In the genomic region with DNA sequence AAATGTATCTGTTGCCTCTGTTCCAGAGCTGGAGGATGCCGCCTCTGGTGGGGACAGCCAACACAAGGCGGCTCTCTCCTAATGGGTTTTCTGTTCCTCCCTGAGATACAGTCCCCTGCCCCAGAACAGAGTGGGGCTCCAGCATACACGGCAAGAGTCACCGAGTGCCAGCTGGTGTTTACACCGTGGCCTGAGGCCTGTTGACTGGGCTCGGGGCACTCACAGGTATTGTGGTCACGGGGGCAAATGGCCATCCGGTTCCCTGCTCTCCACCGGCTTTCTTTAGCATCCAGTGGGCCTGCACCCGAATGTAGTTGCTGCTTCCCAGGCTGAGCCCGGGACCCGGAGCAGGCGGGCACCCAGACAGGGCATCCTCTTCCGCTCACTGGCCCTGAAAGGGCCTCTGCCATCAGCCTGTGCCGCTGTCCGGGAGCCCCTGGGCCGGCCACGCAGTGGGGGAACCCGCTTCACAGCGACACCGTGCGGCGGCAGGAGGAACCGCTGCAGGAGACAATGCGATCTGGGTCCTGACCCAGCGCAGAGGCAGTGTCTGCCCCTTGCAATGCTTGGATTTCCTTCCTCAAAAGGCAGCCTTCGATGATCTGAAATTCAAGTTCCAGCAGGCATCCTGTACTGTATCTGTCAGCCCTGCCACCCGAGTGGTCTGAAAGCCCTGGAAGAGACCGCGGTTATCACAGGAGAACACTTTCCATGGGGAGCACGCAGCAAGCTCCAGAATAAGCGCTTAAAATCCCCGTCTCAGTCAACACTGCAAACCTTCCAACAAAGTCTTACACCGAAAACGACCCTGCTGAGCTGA, we compare ENCODE assay signal across 8 cellular contexts. TPM values are rescaled to one million over a fixed set of nuclear protein-coding genes. Genes with fewer than 3 reads are reported as not detected.
DNase-seq lines count a peak whose midpoint lies in the region; ATAC-seq and TF ChIP-seq lines count a peak whose summit lies in the region.

No MANE protein-coding gene starts in this region.

- H3K36me3 Mint-ChIP-seq in memory B cell = no peaks in the 10 kb centered on the region

- ATAC-seq in memory B cell (ENCODE audit: low read depth) (peak; percentile 92), GM19463 (IDR thresholded peaks at IDR 0.05; ENCODE audit: unreplicated experiment) (no peak)

- H3K4me1 Mint-ChIP-seq in memory B cell = peaks cover 8% of the 10 kb centered on the region

- H3K4me2 ChIP-seq in MM.1S (ENCODE audit: low read depth, low read length) = no peak overlapping the region

- H3K9me3 Mint-ChIP-seq in memory B cell = no peaks in the 10 kb centered on the region

- peak; percentile 87 for DNase-seq in GM03348 (ENCODE audit: low spot score)
- peak; percentile 32 for DNase-seq in MM.1S
- peak; percentile 46 for DNase-seq in activated CD4-positive, alpha-beta T cell treated with anti-CD3 and anti-CD28 coated beads, Interleukin-2, amount 50 U/mL, for 4 hours
- DNase-seq in dermis blood vessel endothelial cell = peak; percentile 67
- peak; percentile 69 to 84 for DNase-seq in memory B cell (ENCODE audit: low spot score in 2 of 2)
- peak; percentile 34 for DNase-seq in stimulated activated CD8-positive, alpha-beta memory T cell treated with anti-CD3 and anti-CD28 coated beads, Interleukin-4, amount 100 ng/mL, for 24 hours (ENCODE audit: low read depth)
- no peak for DNase-seq in kidney glomerular epithelial cell (lab: John Stamatoyannopoulos, UW)

- H3K27ac Mint-ChIP-seq in memory B cell = no peak overlapping the region

- H3F3A ChIP-seq in MM.1S (ENCODE audit: insufficient read depth, low read length) = no peaks in the 10 kb centered on the region

- no peak overlapping the region for H2AFZ ChIP-seq in MM.1S (ENCODE audit: low read length)

- H3K9me2 ChIP-seq in MM.1S (replicated peaks; ENCODE audit: insufficient read depth, low read length) = no peaks in the 10 kb centered on the region

- TF ChIP-seq CTCF in MM.1S (IDR thresholded peaks at IDR 0.05; ENCODE audit: low read length) = peak; percentile 94

- H3K27me3 Mint-ChIP-seq in memory B cell = peaks cover 15% of the 10 kb centered on the region

- H3K36me3 ChIP-seq in MM.1S (replicated peaks; ENCODE audit: insufficient read depth, low read length) = no peaks in the 10 kb centered on the region

- no peak overlapping the region for H3K9ac ChIP-seq in MM.1S (ENCODE audit: low read length)

- H3K4me3 ChIP-seq in MM.1S (ENCODE audit: low read length) = no peak overlapping the region

- H3K4me3 Mint-ChIP-seq in memory B cell = peak overlapping the region; percentile 55

- H3K9me3 ChIP-seq in MM.1S (replicated peaks; ENCODE audit: insufficient read depth, low read length) = no peaks in the 10 kb centered on the region

- H4K20me1 ChIP-seq in MM.1S (ENCODE audit: insufficient read depth, low read length) = no peaks in the 10 kb centered on the region

- peaks cover 95% of the 10 kb centered on the region for H3K27me3 ChIP-seq in MM.1S (replicated peaks; ENCODE audit: insufficient read depth, low read length)

- H3K79me2 ChIP-seq in MM.1S (ENCODE audit: low read length) = no peaks in the 10 kb centered on the region

- H3K4me1 ChIP-seq in MM.1S (ENCODE audit: low read length) = peaks cover 6% of the 10 kb centered on the region; the same call in 1 of the 2 replicates

- H3K27ac ChIP-seq in MM.1S (ENCODE audit: low read length) = no peak overlapping the region

RNA-seq across cellular contexts. Expression of a gene that starts 0.9 kb away (rescaled TPM):
- not detected in 2 replicates for total RNA-seq in dermis blood vessel endothelial cell

RNA-seq across cellular contexts. Expression of a gene that starts 6.8 kb away (rescaled TPM):
- total RNA-seq in dermis blood vessel endothelial cell = not detected in 2 replicates

RNA-seq across cellular contexts. Expression of a gene that starts 20.5 kb away (rescaled TPM):
- total RNA-seq in dermis blood vessel endothelial cell = not detected in 2 replicates

RNA-seq across cellular contexts. Expression of a gene that starts 30.6 kb away (rescaled TPM):
- total RNA-seq in dermis blood vessel endothelial cell = not detected in 2 replicates

RNA-seq across cellular contexts. Expression of a gene that starts 43.6 kb away (rescaled TPM):
- total RNA-seq in dermis blood vessel endothelial cell = not detected in 2 replicates
